In genomic region chr17:7263071-7263800, GRCh38 we compare ENCODE assay signal across 8 cellular contexts. TPM values are rescaled to one million over a fixed set of nuclear protein-coding genes. Genes with fewer than 3 reads are reported as not detected.
DNase-seq lines count a peak whose midpoint lies in the region; ATAC-seq, FAIRE-seq and TF ChIP-seq lines count a peak whose summit lies in the region.

No MANE protein-coding gene starts in this region.

- H3K4me3 ChIP-seq in BLaER1: no peak overlapping the region
- peak overlapping the region; percentile 35 to 73 (median 56) for H3K4me3 ChIP-seq in upper lobe of left lung

- peak overlapping the region; percentile 57 for H3K4me3 Mint-ChIP-seq in activated naive CD8-positive, alpha-beta T cell treated with anti-CD3 and anti-CD28 coated beads, Interleukin-2, amount 50 U/mL, for 24 hours

- no peak for TF ChIP-seq POLR2A in upper lobe of left lung (IDR thresholded peaks at IDR 0.05)

- no peak for DNase-seq in HTR-8/SVneo (ENCODE audit: insufficient read length, low spot score)
- DNase-seq in activated naive CD8-positive, alpha-beta T cell treated with anti-CD3 and anti-CD28 coated beads, Interleukin-2, amount 50 U/mL, for 24 hours: no peak
- DNase-seq in left kidney (ENCODE audit: low read depth, low spot score): peak; percentile 89
- DNase-seq in upper lobe of left lung: peak; percentile 61 to 85
- no peak for DNase-seq in mesenteric fat pad (ENCODE audit: low spot score)

- no peak for TF ChIP-seq CTCF in upper lobe of left lung (IDR thresholded peaks at IDR 0.05)

- H3K36me3 ChIP-seq in BLaER1 (peaks cover 22% of the 10 kb centered on the region), upper lobe of left lung (peaks cover 0 to 17% (median 9%) of the 10 kb centered on the region in 4 donors)

- peak overlapping the region; percentile 52 for H3K27ac Mint-ChIP-seq in activated naive CD8-positive, alpha-beta T cell treated with anti-CD3 and anti-CD28 coated beads, Interleukin-2, amount 50 U/mL, for 24 hours

- H4K20me1 ChIP-seq in BLaER1: peaks cover 52% of the 10 kb centered on the region

- peak overlapping the region; percentile 32; the same call in 1 of the 2 replicates for H3K4me2 ChIP-seq in BLaER1

- FAIRE-seq in HTR-8/SVneo (lab: Jason Lieb, UNC): peak; percentile 84

- no peaks in the 10 kb centered on the region for H3K9me3 Mint-ChIP-seq in activated naive CD8-positive, alpha-beta T cell treated with anti-CD3 and anti-CD28 coated beads, Interleukin-2, amount 50 U/mL, for 24 hours

- no peak overlapping the region for H3K9ac ChIP-seq in BLaER1

- peak; percentile 15 for ATAC-seq in activated naive CD8-positive, alpha-beta T cell treated with anti-CD3 and anti-CD28 coated beads, Interleukin-2, amount 50 U/mL, for 24 hours
- ATAC-seq in upper lobe of left lung (ENCODE audit: low FRiP score in 2 of 2) (peak; percentile 45 to 70), GM18498 (IDR thresholded peaks at IDR 0.05; ENCODE audit: unreplicated experiment) (no peak), GM21515 (IDR thresholded peaks at IDR 0.05; ENCODE audit: unreplicated experiment) (no peak)

- no peaks in the 10 kb centered on the region for H3K9me3 ChIP-seq in BLaER1
- H3K9me3 ChIP-seq in upper lobe of left lung: no peaks in the 10 kb centered on the region

- H3K4me1 ChIP-seq in BLaER1 (peaks cover 29% of the 10 kb centered on the region), upper lobe of left lung (peaks cover 24 to 62% (median 40%) of the 10 kb centered on the region in 4 donors)

- peaks cover 21% of the 10 kb centered on the region for H3K27me3 Mint-ChIP-seq in activated naive CD8-positive, alpha-beta T cell treated with anti-CD3 and anti-CD28 coated beads, Interleukin-2, amount 50 U/mL, for 24 hours

- WGBS in upper lobe of left lung, 2 donors: 5 to 11% methylated on average over 19 of the region's 19 CpGs

- TF ChIP-seq EP300 in upper lobe of left lung (IDR thresholded peaks at IDR 0.05): no peak

- peaks cover 8% of the 10 kb centered on the region for H3K36me3 Mint-ChIP-seq in activated naive CD8-positive, alpha-beta T cell treated with anti-CD3 and anti-CD28 coated beads, Interleukin-2, amount 50 U/mL, for 24 hours (ENCODE audit: low read depth)

- H3K4me1 Mint-ChIP-seq in activated naive CD8-positive, alpha-beta T cell treated with anti-CD3 and anti-CD28 coated beads, Interleukin-2, amount 50 U/mL, for 24 hours: peaks cover 36% of the 10 kb centered on the region

- H3K27me3 ChIP-seq in BLaER1 (peaks cover 65% of the 10 kb centered on the region), upper lobe of left lung (peaks cover 0 to 19% (median 6%) of the 10 kb centered on the region in 4 donors)

- no peak overlapping the region for H3K27ac ChIP-seq in BLaER1
- H3K27ac ChIP-seq in upper lobe of left lung: peak overlapping the region; percentile 72 to 89 (median 84)

RNA-seq across cellular contexts. Expression of gene CLDN7, which starts 1.0 kb away (rescaled TPM):
- total RNA-seq in upper lobe of left lung (100 to 1,000 TPM in 5 of 6 donors, 10 to 100 TPM in 1; 57.6 to 201 (median 137) TPM), mesenteric fat pad (5.6 TPM)

RNA-seq across cellular contexts. Expression of gene ELP5, which starts 11.2 kb away (rescaled TPM):
- total RNA-seq in upper lobe of left lung: 10 to 100 TPM in 5 of 6 donors, 1 to 10 TPM in 1; 5.2 to 36.3 (median 21.0) TPM
- 44.1 TPM for total RNA-seq in mesenteric fat pad

RNA-seq across cellular contexts. Expression of gene CTDNEP1, which starts 11.7 kb away (rescaled TPM):
- total RNA-seq in upper lobe of left lung: 100 to 1,000 TPM in 2 of 6 donors, 10 to 100 TPM in 4; 62.9 to 139 (median 75.0) TPM
- 120 TPM for total RNA-seq in mesenteric fat pad

RNA-seq across cellular contexts. Expression of gene SLC2A4, which starts 18.3 kb away (rescaled TPM):
- total RNA-seq in upper lobe of left lung (1 to 10 TPM; 1.0 to 5.2 (median 1.2) TPM), mesenteric fat pad (8.1 TPM)

RNA-seq across cellular contexts. Expression of gene GABARAP, which starts 21.0 kb away (rescaled TPM):
- total RNA-seq in upper lobe of left lung: 100 to 1,000 TPM; 381 to 631 (median 601) TPM
- 468 TPM for total RNA-seq in mesenteric fat pad

Comparison
In these comparisons a context has a peak if more than half of its experiments do, and no peak if none do; other contexts are left out.
1. DNase-seq: peak in left kidney (single experiment) and upper lobe of left lung (2 of 2); none in HTR-8/SVneo (single experiment), activated naive CD8-positive, alpha-beta T cell treated with anti-CD3 and anti-CD28 coated beads, Interleukin-2, amount 50 U/mL, for 24 hours (single experiment) and mesenteric fat pad (single experiment).
2. ATAC-seq: peak in activated naive CD8-positive, alpha-beta T cell treated with anti-CD3 and anti-CD28 coated beads, Interleukin-2, amount 50 U/mL, for 24 hours (single experiment) and upper lobe of left lung (2 of 2); none in GM18498 (single experiment) and GM21515 (single experiment).